22 cellular contexts compared by ENCODE assay signal in the genomic region with DNA sequence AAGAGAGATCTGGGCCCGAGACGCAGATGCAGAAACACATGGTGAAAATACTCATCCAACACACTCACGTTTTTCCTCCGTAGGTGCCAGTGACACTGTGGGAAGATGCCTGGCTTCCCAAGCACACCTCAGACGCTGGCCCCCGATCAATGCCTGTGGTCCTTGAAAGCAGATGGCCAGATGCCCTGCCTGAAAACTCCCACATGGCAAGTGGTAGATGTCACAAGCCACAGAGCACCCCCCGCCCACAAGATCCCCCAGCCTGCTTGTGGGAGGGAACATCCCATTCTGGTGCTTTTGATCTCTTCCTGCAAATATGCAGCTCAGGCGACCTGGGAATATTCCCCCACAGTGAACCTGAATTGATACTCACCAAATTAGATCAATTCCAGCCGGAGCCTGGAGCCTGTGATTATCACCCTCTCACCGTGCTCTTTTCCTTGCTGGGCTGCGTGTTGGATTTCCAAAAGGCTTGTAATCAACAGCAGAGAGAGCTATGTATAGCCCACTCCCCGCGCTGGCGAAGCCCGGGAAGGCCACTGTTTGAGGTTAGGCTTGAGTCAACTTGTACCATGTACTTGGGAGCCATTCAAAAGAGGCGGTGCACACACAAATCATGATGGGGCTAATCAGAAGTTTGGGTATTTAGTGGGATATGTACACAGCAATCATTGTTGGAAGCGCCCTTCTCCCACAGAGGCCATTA.
DNase-seq lines count a peak whose midpoint lies in the region; ATAC-seq and TF ChIP-seq lines count a peak whose summit lies in the region.
"Had no signal": no experiment of that assay in that cellular context is flagged by ENCODE, and none has a peak within 500 bp of the region (broad histone marks: within the 10 kb centered on the region; RNA-seq: fewer than 3 reads in every experiment).

No MANE protein-coding gene starts in this region.

- H3K9ac ChIP-seq in SK-N-SH: no peak overlapping the region

- H3K27me3 Mint-ChIP-seq in WTC11 (ENCODE audit: low read depth): no peaks in the 10 kb centered on the region
- peaks cover 9% of the 10 kb centered on the region for H3K27me3 Mint-ChIP-seq in type B pancreatic cell

- ATAC-seq in SK-N-SH treated with all-trans-retinoic acid at 6 μM for 48 hours (no peak), WTC11 (no peak), GM18870 (IDR thresholded peaks at IDR 0.05; ENCODE audit: unreplicated experiment) (no peak), HG03342 (IDR thresholded peaks at IDR 0.05; ENCODE audit: unreplicated experiment) (no peak)
- ATAC-seq: A549, GM12878, HCT116 had no signal

- H3F3A ChIP-seq in SK-N-SH (replicated peaks; ENCODE audit: insufficient read depth): no peaks in the 10 kb centered on the region

- H3K27ac ChIP-seq in SK-N-SH (ENCODE audit: low read depth in 2 of 2, low read length in 1 of 2): peak overlapping the region in 1 of 2 experiments; percentile 18; a peak in 2 of 4 replicates
- H3K27ac ChIP-seq: thoracic aorta had no signal

- peak in 1 of 2 experiments; percentile 5; a peak in 1 of 4 replicates for TF ChIP-seq EP300 in SK-N-SH (IDR thresholded peaks at IDR 0.05; ENCODE audit: borderline replicate concordance in 1 of 2, low read depth in 1 of 2, low read length in 1 of 2)

- H3K36me3 Mint-ChIP-seq in WTC11 (no peaks in the 10 kb centered on the region; the same call in 1 of the 2 replicates), type B pancreatic cell (peaks cover 4% of the 10 kb centered on the region)
- H3K36me3 Mint-ChIP-seq: CD4-positive, alpha-beta memory T cell had no signal

- no peaks in the 10 kb centered on the region for H3K9me3 ChIP-seq in SK-N-SH
- H3K9me3 ChIP-seq: A549, mucosa of descending colon, SJCRH30, thoracic aorta had no signal

- H3K4me3 Mint-ChIP-seq in WTC11: no peak overlapping the region
- H3K4me3 Mint-ChIP-seq in type B pancreatic cell: peak overlapping the region; percentile 38
- H3K4me3 Mint-ChIP-seq: activated T-cell treated with anti-CD3 and anti-CD28 coated beads, Interleukin-2, amount 50 U/mL, for 24 hours; CD4-positive, alpha-beta memory T cell had no signal

- CTCF ChIA-PET in SK-N-SH (lab: Yijun Ruan, JAX) (interaction anchor here (1.2 to 2.6 kb wide), 2 partner anchors 17 to 63 kb away, joined by 3 to 6 read pairs; no protein-coding TSS in a partner anchor), WTC11 (lab: Charles Lee) (interaction anchor here (1.1 to 1.2 kb wide), 2 partner anchors 10 to 193 kb away, joined by 4 read pairs; no protein-coding TSS in a partner anchor)

- TF ChIP-seq RAD21 in SK-N-SH (IDR thresholded peaks at IDR 0.05; ENCODE audit: low read length): no peak

- H3K79me2 ChIP-seq in SK-N-SH (ENCODE audit: insufficient read depth): peaks cover 10% of the 10 kb centered on the region; the same call in 1 of the 2 replicates

- H4K20me1 ChIP-seq in SK-N-SH (ENCODE audit: insufficient read depth): 0 out of 2 replicates have a peak, but pooled peaks cover 3% of the 10 kb centered on the region

- POLR2A ChIA-PET in SK-N-SH (lab: Yijun Ruan, JAX) (no interaction called here), WTC11 (lab: Charles Lee) (no interaction called here)

- peaks cover 49% of the 10 kb centered on the region for H3K4me1 Mint-ChIP-seq in WTC11
- H3K4me1 Mint-ChIP-seq in type B pancreatic cell (ENCODE audit: unreplicated experiment): peaks cover 45% of the 10 kb centered on the region
- H3K4me1 Mint-ChIP-seq: CD4-positive, alpha-beta memory T cell had no signal

- no peaks in the 10 kb centered on the region for H3K27me3 ChIP-seq in SK-N-SH (ENCODE audit: insufficient read depth)
- H3K27me3 ChIP-seq: SJCRH30 had no signal

- H2AFZ ChIP-seq in SK-N-SH (ENCODE audit: low read depth): no peak overlapping the region

- TF ChIP-seq CTCF in SK-N-SH (IDR thresholded peaks at IDR 0.05) (no peak), WTC11 (IDR thresholded peaks at IDR 0.05) (no peak), type B pancreatic cell (conservative IDR thresholded peaks at IDR 0.05) (no peak)

- 91% methylated on average over 16 of the region's 17 CpGs for WGBS in SK-N-SH (ENCODE audit: low lambda C conversion rate)

- peaks cover 0 to 32% of the 10 kb centered on the region in 2 experiments; a peak in 2 of 4 replicates for H3K4me1 ChIP-seq in SK-N-SH (ENCODE audit: control insufficient read depth in 1 of 2, insufficient read depth in 2 of 2, low read depth in 1 of 2, low read length in 1 of 2)

- no peaks in the 10 kb centered on the region for H3K9me3 Mint-ChIP-seq in WTC11
- H3K9me3 Mint-ChIP-seq in type B pancreatic cell: no peaks in the 10 kb centered on the region
- H3K9me3 Mint-ChIP-seq: activated T-cell treated with anti-CD3 and anti-CD28 coated beads, Interleukin-2, amount 50 U/mL, for 24 hours had no signal

- peak overlapping the region; percentile 57; the same call in 1 of the 2 replicates for H3K27ac Mint-ChIP-seq in WTC11
- peak overlapping the region; percentile 21 for H3K27ac Mint-ChIP-seq in type B pancreatic cell
- H3K27ac Mint-ChIP-seq: activated T-cell treated with anti-CD3 and anti-CD28 coated beads, Interleukin-2, amount 50 U/mL, for 24 hours; CD4-positive, alpha-beta memory T cell had no signal

- H3K9me2 ChIP-seq in SK-N-SH: no peaks in the 10 kb centered on the region

- no peak overlapping the region for H3K4me3 ChIP-seq in SK-N-SH (ENCODE audit: low read depth in 2 of 2, low read length in 1 of 2)
- H3K4me3 ChIP-seq: A549, GM12878, mucosa of descending colon, SJCRH30, thoracic aorta had no signal

- H3K36me3 ChIP-seq in SK-N-SH (replicated peaks in 1 of 2; ENCODE audit: control insufficient read depth in 1 of 2, insufficient read depth in 2 of 2, low read length in 1 of 2): no peaks in the 10 kb centered on the region
- H3K36me3 ChIP-seq: thoracic aorta had no signal

- H3K4me2 ChIP-seq in SK-N-SH: no peak overlapping the region
- H3K4me2 ChIP-seq: A549 had no signal

- peak; percentile 64 for DNase-seq in SK-N-SH
- DNase-seq in WTC11 (ENCODE audit: low spot score): no peak
- peak; percentile 60 for DNase-seq in myocyte (ENCODE audit: low read depth)
- DNase-seq in type B pancreatic cell (ENCODE audit: extremely low spot score, unreplicated experiment): no peak
- no peak for DNase-seq in putamen (ENCODE audit: low spot score)
- DNase-seq: activated CD4-positive, alpha-beta T cell treated with anti-CD3 and anti-CD28 coated beads, Interleukin-2, amount 50 U/mL, for 1 hour; activated T-cell treated with anti-CD3 and anti-CD28 coated beads, Interleukin-2, amount 50 U/mL, for 24 hours; CD4-positive, alpha-beta memory T cell; cortex of kidney; erythroblast; KBM-7; kidney; mucosa of descending colon; NCI-H146 had no signal

TF ChIP-seq in SK-N-SH, 30 proteins besides CTCF, POLR2A, EP300 and RAD21:
- peak; percentile 27; the same call in 1 of the 2 replicates for TF ChIP-seq MXI1 (IDR thresholded peaks at IDR 0.05; ENCODE audit: low read depth, low read length)
- TF ChIP-seq TEAD4 (IDR thresholded peaks at IDR 0.05; ENCODE audit: borderline replicate concordance, insufficient read depth): no peak

TF ChIP-seq in SK-N-SH treated with all-trans-retinoic acid at 6 μM for 48 hours, 23 proteins besides CTCF, POLR2A, EP300 and RAD21:
- TF ChIP-seq GLIS3 (CRISPR knock-in tag; IDR thresholded peaks at IDR 0.05) (no peak), ISL1 (CRISPR knock-in tag; IDR thresholded peaks at IDR 0.05) (no peak), TOX (CRISPR knock-in tag; IDR thresholded peaks at IDR 0.05; ENCODE audit: borderline replicate concordance) (no peak), ARNTL (CRISPR knock-in tag; IDR thresholded peaks at IDR 0.05; ENCODE audit: borderline replicate concordance, low read depth) (no peak), CREB5 (CRISPR knock-in tag; IDR thresholded peaks at IDR 0.05; ENCODE audit: low read depth) (no peak)
TF ChIP-seq in SK-N-SH treated with all-trans-retinoic acid at 6 μM for 48 hours: peak in this region for 0.

TF ChIP-seq in WTC11, 78 proteins besides CTCF, POLR2A, EP300 and RAD21 (continues in another document):
- TF ChIP-seq NFATC4 (CRISPR knock-in tag; IDR thresholded peaks at IDR 0.05) (no peak), IRF2 (CRISPR knock-in tag; IDR thresholded peaks at IDR 0.05; ENCODE audit: borderline replicate concordance, low read depth) (no peak), GABPB1 (CRISPR knock-in tag; IDR thresholded peaks at IDR 0.05) (no peak), NFE2L1 (CRISPR knock-in tag; IDR thresholded peaks at IDR 0.05) (no peak), USF1 (CRISPR knock-in tag; IDR thresholded peaks at IDR 0.05) (no peak), AFF4 (CRISPR knock-in tag; IDR thresholded peaks at IDR 0.05; ENCODE audit: borderline replicate concordance) (no peak), KAT7 (CRISPR knock-in tag; IDR thresholded peaks at IDR 0.05; ENCODE audit: borderline replicate concordance) (no peak), TEAD1 (CRISPR knock-in tag; IDR thresholded peaks at IDR 0.05) (no peak)

Comparison
In these comparisons a context has a peak if more than half of its experiments do, and no peak if none do; other contexts are left out.
1. DNase-seq: peak in SK-N-SH (single experiment) and myocyte (single experiment); none in WTC11 (single experiment), type B pancreatic cell (single experiment) and putamen (single experiment).